In genomic region chr1:216923601-216924000, GRCh38 we compare ENCODE assay signal across 1 cellular context.
TF ChIP-seq lines count a peak whose summit lies in the region.

No MANE protein-coding gene starts in this region.

TF ChIP-seq in H1, 55 proteins besides CTCF, POLR2A, EP300 and RAD21 (continued from another document):
- TF ChIP-seq EZH2 (IDR thresholded peaks at IDR 0.05; ENCODE audit: low read depth, low read length, severe bottlenecking): no peak
- TF ChIP-seq PHF8 (conservative IDR thresholded peaks at IDR 0.05; ENCODE audit: low read depth, low read length): no peak
- no peak for TF ChIP-seq RBBP5 (IDR thresholded peaks at IDR 0.05; ENCODE audit: borderline replicate concordance, low read depth, low read length)
- no peak for TF ChIP-seq ATF2 (IDR thresholded peaks at IDR 0.05; ENCODE audit: low read length)
- no peak for TF ChIP-seq HDAC6 (IDR thresholded peaks at IDR 0.05; ENCODE audit: low read depth, low read length)
- TF ChIP-seq MAX (IDR thresholded peaks at IDR 0.05): no peak
- no peak for TF ChIP-seq BRCA1 (IDR thresholded peaks at IDR 0.05; ENCODE audit: low read depth, low read length)
- no peak for TF ChIP-seq SP1 (IDR thresholded peaks at IDR 0.05; ENCODE audit: low read depth, low read length)
- TF ChIP-seq POU5F1 (IDR thresholded peaks at IDR 0.05; ENCODE audit: low read depth, low read length): no peak
